In the genomic region with DNA sequence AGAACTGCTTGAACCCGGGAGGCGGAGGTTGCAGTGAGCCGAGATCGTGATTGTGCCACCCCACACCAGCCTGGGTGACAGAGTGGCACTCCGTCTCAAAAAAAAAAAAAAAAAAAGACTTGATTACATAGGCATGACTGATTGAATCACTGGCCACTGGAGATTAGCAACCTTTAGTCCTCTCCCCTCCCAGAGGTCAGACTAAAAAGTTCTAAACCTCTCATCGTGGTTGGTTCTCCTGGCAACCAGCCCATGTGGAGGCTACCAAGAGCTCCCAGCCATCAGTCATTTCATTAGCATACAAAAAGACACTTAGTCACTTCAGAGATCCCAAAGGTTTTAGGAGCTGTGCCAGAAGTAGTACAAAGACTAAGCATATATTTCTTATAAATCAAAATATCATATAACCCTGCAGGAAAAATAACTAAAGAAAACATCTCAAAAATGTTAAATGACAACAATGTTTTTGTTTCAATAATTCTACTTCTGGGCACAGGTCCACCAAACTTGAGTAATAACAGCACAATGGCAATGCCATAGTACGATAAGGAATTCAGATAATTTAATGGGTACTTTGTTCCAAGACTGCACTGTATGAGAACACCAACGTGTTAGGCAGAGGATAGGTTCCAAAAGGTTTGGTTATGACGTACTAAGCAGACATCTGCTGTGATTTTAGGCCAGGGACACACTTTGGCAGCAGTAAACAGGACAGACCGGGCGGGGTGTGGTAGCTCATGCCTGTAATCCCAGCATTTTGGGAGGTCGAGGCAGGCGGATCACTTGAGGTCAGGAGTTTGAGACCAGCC, we compare ENCODE assay signal across 8 cellular contexts.
A peak's percentile ranks its signal among the peaks of the same experiment; 100 is the strongest.
DNase-seq lines count a peak whose midpoint lies in the region; ATAC-seq lines count a peak whose summit lies in the region.

No MANE protein-coding gene starts in this region.

- ATAC-seq in HG02973 (IDR thresholded peaks at IDR 0.05; ENCODE audit: unreplicated experiment) = no peak

- H3K27me3 ChIP-seq in HUES48 (ENCODE audit: control insufficient read depth, insufficient read depth, low read length) = no peaks in the 10 kb centered on the region

- peak overlapping the region; percentile 51 for H3K27ac ChIP-seq in HUES48 (ENCODE audit: low read depth, low read length)

- H3K4me3 ChIP-seq in HUES48 (ENCODE audit: low read depth, low read length) = no peak overlapping the region

- H3K36me3 ChIP-seq in HUES48 (ENCODE audit: control insufficient read depth, insufficient read depth, low read length) = 0 out of 2 replicates have a peak, but pooled peaks cover 4% of the 10 kb centered on the region

- peaks cover 11% of the 10 kb centered on the region for H3K4me1 ChIP-seq in HUES48 (ENCODE audit: control insufficient read depth, insufficient read depth, low read length)

- DNase-seq in COLO829 (ENCODE audit: low spot score) (peak; percentile 66), amniotic epithelial cell (ENCODE audit: low read depth) (peak; percentile 79), kidney tubule cell (ENCODE audit: low spot score) (peak; percentile 94), inferior parietal cortex (ENCODE audit: extremely low spot score) (no peak), cerebellar cortex (ENCODE audit: low spot score) (no peak), NK-92 (lab: John Stamatoyannopoulos, UW; ENCODE audit: unreplicated experiment) (no peak)

- H3K9ac ChIP-seq in HUES48 (ENCODE audit: low read depth, low read length) = no peak overlapping the region

- no peaks in the 10 kb centered on the region for H3K9me3 ChIP-seq in HUES48 (ENCODE audit: control insufficient read depth, insufficient read depth, low read length)

Comparison
In these comparisons a context has a peak if more than half of its experiments do, and no peak if none do; other contexts are left out.
1. DNase-seq: peak in COLO829 (single experiment), amniotic epithelial cell (single experiment) and kidney tubule cell (single experiment); none in inferior parietal cortex (single experiment), cerebellar cortex (single experiment) and NK-92 (single experiment).